Comparison of ENCODE assay signal across 8 cellular contexts in the genomic region with DNA sequence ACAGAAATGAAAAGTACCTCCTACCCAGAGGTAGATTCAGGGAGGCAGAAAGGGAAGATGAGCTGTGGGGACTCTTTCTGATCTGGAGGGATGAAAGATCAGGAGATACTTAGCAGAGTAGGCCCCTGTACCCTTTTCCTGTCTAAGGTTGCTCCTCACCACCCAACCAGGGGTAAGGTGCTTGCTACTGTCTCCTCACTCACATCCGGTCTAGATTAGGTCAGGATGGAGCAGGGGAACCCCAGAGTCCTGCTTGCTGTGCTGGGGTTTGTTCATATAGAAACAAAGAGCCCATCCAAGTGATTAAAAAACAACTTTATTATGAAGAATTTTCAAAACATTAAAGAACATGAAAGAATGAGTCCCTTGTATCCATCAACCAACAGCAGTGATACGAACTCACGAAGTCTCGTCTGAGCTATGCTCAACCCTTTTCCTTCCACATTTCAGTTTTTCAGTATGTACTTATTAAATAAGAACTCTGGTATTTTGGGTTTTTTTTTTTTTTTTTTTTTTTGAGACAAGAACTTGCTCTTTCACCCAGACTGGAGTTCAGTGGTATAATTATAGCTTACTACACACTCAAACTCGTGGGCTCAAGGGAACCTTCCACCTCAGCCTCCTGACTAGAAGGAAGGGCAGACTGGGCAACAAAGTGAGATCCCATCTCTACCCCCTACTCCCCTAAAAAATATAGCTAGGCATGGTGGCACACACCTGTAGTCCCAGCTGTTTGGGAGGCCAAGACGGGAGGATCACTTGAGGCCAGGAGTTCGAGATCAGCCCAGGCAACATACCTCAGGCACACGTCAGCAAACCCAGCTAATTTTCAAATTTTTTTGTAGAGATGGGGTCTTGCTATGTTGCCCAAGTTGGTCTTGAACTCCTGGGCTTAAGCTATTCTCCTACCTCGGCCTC. TPM values are rescaled to one million over a fixed set of nuclear protein-coding genes. Genes with fewer than 3 reads are reported as not detected.
A peak's percentile ranks its signal among the peaks of the same experiment; 100 is the strongest.
DNase-seq lines count a peak whose midpoint lies in the region; ATAC-seq lines count a peak whose summit lies in the region.

No MANE protein-coding gene starts in this region.

- peak; percentile 39 for ATAC-seq in GM18858 (IDR thresholded peaks at IDR 0.05; ENCODE audit: unreplicated experiment)
- peak; percentile 19 for ATAC-seq in HG03103 (IDR thresholded peaks at IDR 0.05; ENCODE audit: low read depth, unreplicated experiment)
- peak; percentile 64 to 72 for ATAC-seq in natural killer cell treated with Interleukin-12 subunit alpha and Interleukin-12 subunit beta and Interleukin-15 and Interleukin-18, amount 100 ng/mL, for 72 hours
- no peak for ATAC-seq in Right ventricle myocardium superior (ENCODE audit: poor library complexity)
- ATAC-seq in GM21526 (IDR thresholded peaks at IDR 0.05; ENCODE audit: low FRiP score, unreplicated experiment): no peak

- H3K36me3 Mint-ChIP-seq in natural killer cell treated with Interleukin-12 subunit alpha and Interleukin-12 subunit beta and Interleukin-15 and Interleukin-18, amount 100 ng/mL, for 72 hours: no peaks in the 10 kb centered on the region

- H3K27ac Mint-ChIP-seq in natural killer cell treated with Interleukin-12 subunit alpha and Interleukin-12 subunit beta and Interleukin-15 and Interleukin-18, amount 100 ng/mL, for 72 hours: peak overlapping the region; percentile 94 to 96

- H3K4me1 Mint-ChIP-seq in natural killer cell treated with Interleukin-12 subunit alpha and Interleukin-12 subunit beta and Interleukin-15 and Interleukin-18, amount 100 ng/mL, for 72 hours (ENCODE audit: low read depth in 2 of 2): peaks cover 40 to 42% of the 10 kb centered on the region in 2 donors

- peak overlapping the region; percentile 96 for H3K4me3 Mint-ChIP-seq in natural killer cell treated with Interleukin-12 subunit alpha and Interleukin-12 subunit beta and Interleukin-15 and Interleukin-18, amount 100 ng/mL, for 72 hours

- no peaks in the 10 kb centered on the region for H3K9me3 Mint-ChIP-seq in natural killer cell treated with Interleukin-12 subunit alpha and Interleukin-12 subunit beta and Interleukin-15 and Interleukin-18, amount 100 ng/mL, for 72 hours

- DNase-seq in activated CD8-positive, alpha-beta memory T cell treated with anti-CD3 and anti-CD28 coated beads for 4 hours (ENCODE audit: low read depth in 2 of 2): peak; percentile 14 to 41
- DNase-seq in natural killer cell treated with Interleukin-12 subunit alpha and Interleukin-12 subunit beta and Interleukin-15 and Interleukin-18, amount 100 ng/mL, for 72 hours (ENCODE audit: low spot score): peak; percentile 83
- no peak for DNase-seq in Right ventricle myocardium superior
- DNase-seq in KBM-7: no peak
- DNase-seq in hypothalamus (lab: John Stamatoyannopoulos, UW): no peak

- intact Hi-C loops in Right ventricle myocardium superior (cut with DNase I): no loop called here

- no peaks in the 10 kb centered on the region for H3K27me3 Mint-ChIP-seq in natural killer cell treated with Interleukin-12 subunit alpha and Interleukin-12 subunit beta and Interleukin-15 and Interleukin-18, amount 100 ng/mL, for 72 hours

- in situ Hi-C loops in KBM-7 (cut with MboI; ENCODE audit: low pct_unique_long_range_greater_than_20kb, low sequenced_read_pairs): no loop called here

RNA-seq across cellular contexts. Expression of a gene that starts 3.1 kb away (rescaled TPM):
- 10 to 100 TPM; 52.5 to 68.6 TPM for total RNA-seq in natural killer cell treated with Interleukin-12 subunit alpha and Interleukin-12 subunit beta and Interleukin-15 and Interleukin-18, amount 100 ng/mL, for 72 hours
- 9.2 TPM for total RNA-seq in Right ventricle myocardium superior

RNA-seq across cellular contexts. Expression of a gene that starts 28.5 kb away (rescaled TPM):
- total RNA-seq in natural killer cell treated with Interleukin-12 subunit alpha and Interleukin-12 subunit beta and Interleukin-15 and Interleukin-18, amount 100 ng/mL, for 72 hours: 10 to 100 TPM; 38.4 to 45.1 TPM
- 57.1 TPM for total RNA-seq in Right ventricle myocardium superior

Comparison
In these comparisons a context has a peak if more than half of its experiments do, and no peak if none do; other contexts are left out.
1. ATAC-seq: peak in GM18858 (single experiment), HG03103 (single experiment) and natural killer cell treated with Interleukin-12 subunit alpha and Interleukin-12 subunit beta and Interleukin-15 and Interleukin-18, amount 100 ng/mL, for 72 hours (2 of 2); none in Right ventricle myocardium superior (single experiment) and GM21526 (single experiment).
2. DNase-seq: peak in activated CD8-positive, alpha-beta memory T cell treated with anti-CD3 and anti-CD28 coated beads for 4 hours (2 of 2) and natural killer cell treated with Interleukin-12 subunit alpha and Interleukin-12 subunit beta and Interleukin-15 and Interleukin-18, amount 100 ng/mL, for 72 hours (single experiment); none in Right ventricle myocardium superior (single experiment), KBM-7 (single experiment) and hypothalamus (0 of 51).